In genomic region chr2:121925466-121925865, GRCh38 we compare ENCODE assay signal across 26 cellular contexts.
"Had no signal": no experiment of that assay in that cellular context is flagged by ENCODE, and none has a peak within 500 bp of the region (broad histone marks: within the 10 kb centered on the region; RNA-seq: fewer than 3 reads in every experiment).

No MANE protein-coding gene starts in this region.

- H3K27ac ChIP-seq: adrenal gland, breast epithelium, Peyer's patch, SK-N-MC had no signal

- H3K27me3 ChIP-seq: adrenal gland, breast epithelium, Peyer's patch had no signal

- DNase-seq: activated CD4-positive, alpha-beta T cell treated with anti-CD3 and anti-CD28 coated beads for 4 hours; activated CD4-positive, alpha-beta T cell treated with anti-CD3 and anti-CD28 coated beads, Interleukin-2, amount 50 U/mL, for 4 hours; activated CD8-positive, alpha-beta memory T cell treated with anti-CD3 and anti-CD28 coated beads, Interleukin-2, amount 50 U/mL, for 48 hours; activated CD8-positive, alpha-beta T cell treated with anti-CD3 and anti-CD28 coated beads, Interleukin-2, amount 10 ng/mL, durations not matched to agents 7 days and 5 days; activated naive CD4-positive, alpha-beta T cell treated with anti-CD3 and anti-CD28 coated beads, Interleukin-2, amount 50 U/mL, for 16 hours; activated naive CD8-positive, alpha-beta T cell treated with anti-CD3 and anti-CD28 coated beads, Interleukin-2, amount 10 ng/mL, durations not matched to agents 7 days and 5 days; activated T-cell treated with anti-CD3 and anti-CD28 coated beads, Interleukin-2, amount 50 U/mL, for 1 hour; adrenal gland; anterior cingulate cortex; central memory CD4-positive, alpha-beta T cell; Kasumi-1; KBM-7; NCI-H1092; NCI-H1417 treated with DMSO at 0.1 percent for 48 hours; NCI-H1694; NCI-H2029; NCI-H510A treated with DMSO at 0.1 percent for 48 hours; NCI-H69; NK-92 treated with Interleukin-12 subunit alpha and Interleukin-12 subunit beta, amount 100 ng/mL, for 24 hours; OCI-M1; Peyer's patch; T-helper 1 cell had no signal

- H3K4me1 ChIP-seq: adrenal gland, breast epithelium, Peyer's patch had no signal

- H3K4me1 Mint-ChIP-seq: activated naive CD8-positive, alpha-beta T cell treated with anti-CD3 and anti-CD28 coated beads, Interleukin-2, amount 10 ng/mL, durations not matched to agents 7 days and 5 days had no signal

- H3K36me3 Mint-ChIP-seq: activated naive CD8-positive, alpha-beta T cell treated with anti-CD3 and anti-CD28 coated beads, Interleukin-2, amount 10 ng/mL, durations not matched to agents 7 days and 5 days had no signal

- H3K27ac Mint-ChIP-seq: activated CD8-positive, alpha-beta T cell treated with anti-CD3 and anti-CD28 coated beads, Interleukin-2, amount 10 ng/mL, durations not matched to agents 7 days and 5 days; activated naive CD8-positive, alpha-beta T cell treated with anti-CD3 and anti-CD28 coated beads, Interleukin-2, amount 10 ng/mL, durations not matched to agents 7 days and 5 days had no signal

- H3K9me3 ChIP-seq: adrenal gland, breast epithelium, Peyer's patch had no signal

- ATAC-seq: activated CD4-positive, CD25-positive, alpha-beta regulatory T cell treated with anti-CD3 and anti-CD28 coated beads, Interleukin-2, amount 50 U/mL, for 24 hours; activated CD8-positive, alpha-beta T cell treated with anti-CD3 and anti-CD28 coated beads, Interleukin-2, amount 10 ng/mL, durations not matched to agents 7 days and 5 days; Right ventricle myocardium inferior had no signal

- H3K4me3 ChIP-seq: adrenal gland, breast epithelium, Peyer's patch, SK-N-MC had no signal

- H3K36me3 ChIP-seq: adrenal gland, breast epithelium, Peyer's patch had no signal

- H3K4me3 Mint-ChIP-seq: activated CD8-positive, alpha-beta T cell treated with anti-CD3 and anti-CD28 coated beads, Interleukin-2, amount 10 ng/mL, durations not matched to agents 7 days and 5 days; activated naive CD8-positive, alpha-beta T cell treated with anti-CD3 and anti-CD28 coated beads, Interleukin-2, amount 10 ng/mL, durations not matched to agents 7 days and 5 days had no signal
